In the genomic region with DNA sequence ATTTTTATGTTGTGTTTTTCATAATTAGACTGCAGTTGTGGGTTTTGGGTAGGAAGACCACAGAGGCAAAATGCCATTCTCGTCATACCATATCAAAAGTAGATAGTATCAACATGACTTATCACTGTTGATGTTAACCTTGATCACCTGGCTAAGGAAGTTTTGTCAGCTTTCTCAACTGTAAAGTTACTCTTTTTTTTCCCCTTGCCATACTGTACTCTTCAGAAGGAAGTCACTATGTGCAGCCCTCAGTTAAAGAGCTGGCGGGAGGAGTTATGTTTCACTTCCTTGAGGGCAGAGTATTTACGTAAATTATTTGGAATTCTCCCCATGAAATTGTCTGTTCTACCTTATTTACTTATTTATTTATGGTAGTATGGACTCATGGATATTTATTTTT, we compare ENCODE assay signal across 23 cellular contexts.
A peak's percentile ranks its signal among the peaks of the same experiment; 100 is the strongest.
DNase-seq lines count a peak whose midpoint lies in the region; ATAC-seq and TF ChIP-seq lines count a peak whose summit lies in the region.
"Had no signal": no experiment of that assay in that cellular context is flagged by ENCODE, and none has a peak within 500 bp of the region (broad histone marks: within the 10 kb centered on the region; RNA-seq: fewer than 3 reads in every experiment).

No MANE protein-coding gene starts in this region.

- DNase-seq in NCI-H2029 (lab: John Stamatoyannopoulos, UW) (peak; percentile 64), NCI-H2029 treated with DMSO at 0.1 percent for 48 hours (lab: John Stamatoyannopoulos, UW) (no peak), DND-41 (no peak), natural killer cell (no peak), foreskin fibroblast (no peak), amniotic stem cell (lab: John Stamatoyannopoulos, UW) (no peak), ascending aorta (ENCODE audit: low spot score in 2 of 2) (no peak)
- DNase-seq in activated CD4-positive, alpha-beta memory T cell treated with anti-CD3 and anti-CD28 coated beads, Interleukin-2, amount 10 ng/mL, durations not matched to agents 7 days and 5 days, result no peak
- DNase-seq: activated CD8-positive, alpha-beta memory T cell treated with anti-CD3 and anti-CD28 coated beads, Interleukin-2, amount 50 U/mL, for 48 hours; aorta; C1 segment of cervical spinal cord; foreskin keratinocyte; GOT3; NCI-H1105; NCI-H2171; NCI-H774; occipital lobe; stimulated activated CD4-positive, alpha-beta T cell treated with anti-CD3 and anti-CD28 coated beads, Interleukin-4, amount 100 ng/mL, for 1 hour; thyroid gland; WERI-Rb-1 had no signal

- POLR2A ChIA-PET in activated CD4-positive, alpha-beta memory T cell treated with anti-CD3 and anti-CD28 coated beads, Interleukin-2, amount 10 ng/mL, durations not matched to agents 7 days and 5 days (lab: Charles Lee), result interaction anchor here (3.7 kb wide), 1 partner anchor 203 kb away, joined by 18 read pairs; a partner anchor contains a TSS

- CTCF ChIA-PET in activated CD4-positive, alpha-beta memory T cell treated with anti-CD3 and anti-CD28 coated beads, Interleukin-2, amount 10 ng/mL, durations not matched to agents 7 days and 5 days (lab: Charles Lee), result interaction anchor here (0.7 kb wide), 1 partner anchor 220 kb away, joined by 3 read pairs; no protein-coding TSS in a partner anchor

- TF ChIP-seq CTCF in DND-41 (IDR thresholded peaks at IDR 0.05; ENCODE audit: borderline replicate concordance, extremely low read depth, low read length, poor library complexity, severe bottlenecking), result no peak
- TF ChIP-seq CTCF in natural killer cell (IDR thresholded peaks at IDR 0.05), result no peak
- TF ChIP-seq CTCF in foreskin fibroblast (IDR thresholded peaks at IDR 0.05; ENCODE audit: low read depth, low read length), result no peak
- TF ChIP-seq CTCF in ascending aorta (IDR thresholded peaks at IDR 0.05), result no peak

- H3K27ac ChIP-seq in DND-41 (ENCODE audit: low read length), result no peak overlapping the region
- H3K27ac ChIP-seq in ascending aorta, result no peak overlapping the region
- H3K27ac ChIP-seq: foreskin keratinocyte, thyroid gland, WERI-Rb-1 had no signal

- peaks cover 48% of the 10 kb centered on the region for H3K4me1 Mint-ChIP-seq in activated CD4-positive, alpha-beta memory T cell treated with anti-CD3 and anti-CD28 coated beads, Interleukin-2, amount 10 ng/mL, durations not matched to agents 7 days and 5 days
- H3K4me1 Mint-ChIP-seq in natural killer cell, result peaks cover 38 to 39% of the 10 kb centered on the region in 2 donors

- intact Hi-C loops in natural killer cell (cut with micrococcal nuclease) (loop anchor here (5.0 to 10.0 kb wide), 2 partner anchors 91 to 134 kb away; a partner anchor contains a TSS), ascending aorta (cut with DNase I) (no loop called here)

- H3K27me3 ChIP-seq in DND-41 (ENCODE audit: insufficient read depth, low read length, poor library complexity) (no peaks in the 10 kb centered on the region), ascending aorta (no peaks in the 10 kb centered on the region)
- H3K27me3 ChIP-seq: foreskin keratinocyte, thyroid gland had no signal

- no peak overlapping the region for H3K4me2 ChIP-seq in DND-41 (ENCODE audit: insufficient read depth, low read length)

- H4K20me1 ChIP-seq in DND-41 (ENCODE audit: insufficient read depth, low read length), result no peaks in the 10 kb centered on the region

- ATAC-seq in DND-41 (ENCODE audit: insufficient read depth, low read depth) (peak; percentile 41; the same call in 1 of the 3 replicates), natural killer cell (no peak)
- ATAC-seq: foreskin keratinocyte, K562, left lobe of liver, sciatic nerve had no signal

- no peaks in the 10 kb centered on the region for H3K9me3 Mint-ChIP-seq in activated CD4-positive, alpha-beta memory T cell treated with anti-CD3 and anti-CD28 coated beads, Interleukin-2, amount 10 ng/mL, durations not matched to agents 7 days and 5 days
- no peaks in the 10 kb centered on the region for H3K9me3 Mint-ChIP-seq in natural killer cell

- H3K9me3 ChIP-seq in DND-41 (ENCODE audit: insufficient read depth, low read length, severe bottlenecking) (no peaks in the 10 kb centered on the region), ascending aorta (no peaks in the 10 kb centered on the region)
- H3K9me3 ChIP-seq: thyroid gland had no signal

- peaks cover 14% of the 10 kb centered on the region for H3K36me3 Mint-ChIP-seq in activated CD4-positive, alpha-beta memory T cell treated with anti-CD3 and anti-CD28 coated beads, Interleukin-2, amount 10 ng/mL, durations not matched to agents 7 days and 5 days (ENCODE audit: low read depth)
- no peaks in the 10 kb centered on the region for H3K36me3 Mint-ChIP-seq in natural killer cell

- no peak overlapping the region for H2AFZ ChIP-seq in DND-41 (ENCODE audit: low read depth, low read length)

- H3K4me1 ChIP-seq in DND-41 (ENCODE audit: insufficient read depth, low read length) (peaks cover 30% of the 10 kb centered on the region), ascending aorta (no peaks in the 10 kb centered on the region)

- H3K36me3 ChIP-seq in DND-41 (ENCODE audit: insufficient read depth, low read length) (no peaks in the 10 kb centered on the region), ascending aorta (no peaks in the 10 kb centered on the region)
- H3K36me3 ChIP-seq: thyroid gland, WERI-Rb-1 had no signal

- H3K4me3 ChIP-seq in DND-41 (ENCODE audit: low read depth in 1 of 2, low read length in 2 of 2) (no peak overlapping the region), foreskin fibroblast (ENCODE audit: low read depth in 1 of 2, low read length in 2 of 2) (no peak overlapping the region), ascending aorta (no peak overlapping the region)
- H3K4me3 ChIP-seq: K562, thyroid gland had no signal

- H3K79me2 ChIP-seq in DND-41 (ENCODE audit: insufficient read depth, low read length), result no peaks in the 10 kb centered on the region

- peak overlapping the region; percentile 56 for H3K27ac Mint-ChIP-seq in activated CD4-positive, alpha-beta memory T cell treated with anti-CD3 and anti-CD28 coated beads, Interleukin-2, amount 10 ng/mL, durations not matched to agents 7 days and 5 days
- H3K27ac Mint-ChIP-seq in natural killer cell, result peak overlapping the region; percentile 60 to 64

- H3K9ac ChIP-seq in DND-41 (ENCODE audit: low read depth, low read length), result no peak overlapping the region

- H3K27me3 Mint-ChIP-seq in activated CD4-positive, alpha-beta memory T cell treated with anti-CD3 and anti-CD28 coated beads, Interleukin-2, amount 10 ng/mL, durations not matched to agents 7 days and 5 days, result no peaks in the 10 kb centered on the region
- H3K27me3 Mint-ChIP-seq in natural killer cell (ENCODE audit: low read depth in 2 of 2), result no peaks in the 10 kb centered on the region

- H3K4me3 Mint-ChIP-seq in activated CD4-positive, alpha-beta memory T cell treated with anti-CD3 and anti-CD28 coated beads, Interleukin-2, amount 10 ng/mL, durations not matched to agents 7 days and 5 days, result no peak overlapping the region
- peak overlapping the region; percentile 25 for H3K4me3 Mint-ChIP-seq in natural killer cell
